In the genomic region with DNA sequence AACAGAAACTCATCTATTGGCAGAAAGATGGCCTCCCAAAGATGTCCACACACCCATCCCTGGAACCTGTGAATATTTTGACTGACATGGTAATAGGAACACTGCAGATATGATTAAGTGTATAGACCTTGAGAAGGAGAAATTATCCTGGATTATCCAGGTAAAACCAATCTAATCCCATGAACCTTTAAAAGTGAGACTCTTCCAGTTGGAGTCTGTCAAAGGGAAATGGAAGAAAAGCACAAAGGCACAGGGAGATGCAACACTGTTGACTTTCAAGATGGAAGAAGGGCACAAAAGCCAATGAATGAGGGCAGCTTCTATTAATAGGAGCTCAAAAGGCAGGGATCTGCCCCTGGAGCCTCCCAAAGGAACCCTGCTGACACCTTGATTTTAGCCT, we compare ENCODE assay signal across 1 cellular context.
A peak's percentile ranks its signal among the peaks of the same experiment; 100 is the strongest.
TF ChIP-seq lines count a peak whose summit lies in the region.

No MANE protein-coding gene starts in this region.

TF ChIP-seq in K562, 482 proteins besides CTCF, POLR2A, EP300 and RAD21 (continued from another document and continues in another):
- TF ChIP-seq, protein P1, sequence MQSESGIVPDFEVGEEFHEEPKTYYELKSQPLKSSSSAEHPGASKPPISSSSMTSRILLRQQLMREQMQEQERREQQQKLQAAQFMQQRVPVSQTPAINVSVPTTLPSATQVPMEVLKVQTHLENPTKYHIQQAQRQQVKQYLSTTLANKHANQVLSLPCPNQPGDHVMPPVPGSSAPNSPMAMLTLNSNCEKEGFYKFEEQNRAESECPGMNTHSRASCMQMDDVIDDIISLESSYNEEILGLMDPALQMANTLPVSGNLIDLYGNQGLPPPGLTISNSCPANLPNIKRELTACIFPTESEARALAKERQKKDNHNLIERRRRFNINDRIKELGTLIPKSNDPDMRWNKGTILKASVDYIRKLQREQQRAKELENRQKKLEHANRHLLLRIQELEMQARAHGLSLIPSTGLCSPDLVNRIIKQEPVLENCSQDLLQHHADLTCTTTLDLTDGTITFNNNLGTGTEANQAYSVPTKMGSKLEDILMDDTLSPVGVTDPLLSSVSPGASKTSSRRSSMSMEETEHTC (IDR thresholded peaks at IDR 0.05) = no peak
- TF ChIP-seq ZNF316 (IDR thresholded peaks at IDR 0.05) = no peak
- no peak for TF ChIP-seq ZFX (CRISPR knock-in tag; IDR thresholded peaks at IDR 0.05)
- TF ChIP-seq, protein P2, sequence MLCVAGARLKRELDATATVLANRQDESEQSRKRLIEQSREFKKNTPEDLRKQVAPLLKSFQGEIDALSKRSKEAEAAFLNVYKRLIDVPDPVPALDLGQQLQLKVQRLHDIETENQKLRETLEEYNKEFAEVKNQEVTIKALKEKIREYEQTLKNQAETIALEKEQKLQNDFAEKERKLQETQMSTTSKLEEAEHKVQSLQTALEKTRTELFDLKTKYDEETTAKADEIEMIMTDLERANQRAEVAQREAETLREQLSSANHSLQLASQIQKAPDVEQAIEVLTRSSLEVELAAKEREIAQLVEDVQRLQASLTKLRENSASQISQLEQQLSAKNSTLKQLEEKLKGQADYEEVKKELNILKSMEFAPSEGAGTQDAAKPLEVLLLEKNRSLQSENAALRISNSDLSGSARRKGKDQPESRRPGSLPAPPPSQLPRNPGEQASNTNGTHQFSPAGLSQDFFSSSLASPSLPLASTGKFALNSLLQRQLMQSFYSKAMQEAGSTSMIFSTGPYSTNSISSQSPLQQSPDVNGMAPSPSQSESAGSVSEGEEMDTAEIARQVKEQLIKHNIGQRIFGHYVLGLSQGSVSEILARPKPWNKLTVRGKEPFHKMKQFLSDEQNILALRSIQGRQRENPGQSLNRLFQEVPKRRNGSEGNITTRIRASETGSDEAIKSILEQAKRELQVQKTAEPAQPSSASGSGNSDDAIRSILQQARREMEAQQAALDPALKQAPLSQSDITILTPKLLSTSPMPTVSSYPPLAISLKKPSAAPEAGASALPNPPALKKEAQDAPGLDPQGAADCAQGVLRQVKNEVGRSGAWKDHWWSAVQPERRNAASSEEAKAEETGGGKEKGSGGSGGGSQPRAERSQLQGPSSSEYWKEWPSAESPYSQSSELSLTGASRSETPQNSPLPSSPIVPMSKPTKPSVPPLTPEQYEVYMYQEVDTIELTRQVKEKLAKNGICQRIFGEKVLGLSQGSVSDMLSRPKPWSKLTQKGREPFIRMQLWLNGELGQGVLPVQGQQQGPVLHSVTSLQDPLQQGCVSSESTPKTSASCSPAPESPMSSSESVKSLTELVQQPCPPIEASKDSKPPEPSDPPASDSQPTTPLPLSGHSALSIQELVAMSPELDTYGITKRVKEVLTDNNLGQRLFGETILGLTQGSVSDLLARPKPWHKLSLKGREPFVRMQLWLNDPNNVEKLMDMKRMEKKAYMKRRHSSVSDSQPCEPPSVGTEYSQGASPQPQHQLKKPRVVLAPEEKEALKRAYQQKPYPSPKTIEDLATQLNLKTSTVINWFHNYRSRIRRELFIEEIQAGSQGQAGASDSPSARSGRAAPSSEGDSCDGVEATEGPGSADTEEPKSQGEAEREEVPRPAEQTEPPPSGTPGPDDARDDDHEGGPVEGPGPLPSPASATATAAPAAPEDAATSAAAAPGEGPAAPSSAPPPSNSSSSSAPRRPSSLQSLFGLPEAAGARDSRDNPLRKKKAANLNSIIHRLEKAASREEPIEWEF (CRISPR knock-in tag; IDR thresholded peaks at IDR 0.05) = peak; percentile 45; the same call in 1 of the 2 replicates
- TF ChIP-seq, protein P3, sequence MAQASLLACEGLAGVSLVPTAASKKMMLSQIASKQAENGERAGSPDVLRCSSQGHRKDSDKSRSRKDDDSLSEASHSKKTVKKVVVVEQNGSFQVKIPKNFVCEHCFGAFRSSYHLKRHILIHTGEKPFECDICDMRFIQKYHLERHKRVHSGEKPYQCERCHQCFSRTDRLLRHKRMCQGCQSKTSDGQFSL (CRISPR knock-in tag; IDR thresholded peaks at IDR 0.05) = no peak
- TF ChIP-seq, protein P3 (tag; IDR thresholded peaks at IDR 0.05) = peak in 1 of 2 experiments; percentile 44; a peak in 1 of 4 replicates
- TF ChIP-seq GABPA (tag; conservative IDR thresholded peaks at IDR 0.05; ENCODE audit: low read depth) = no peak; the same call in 1 of the 2 replicates
- TF ChIP-seq, protein P4, sequence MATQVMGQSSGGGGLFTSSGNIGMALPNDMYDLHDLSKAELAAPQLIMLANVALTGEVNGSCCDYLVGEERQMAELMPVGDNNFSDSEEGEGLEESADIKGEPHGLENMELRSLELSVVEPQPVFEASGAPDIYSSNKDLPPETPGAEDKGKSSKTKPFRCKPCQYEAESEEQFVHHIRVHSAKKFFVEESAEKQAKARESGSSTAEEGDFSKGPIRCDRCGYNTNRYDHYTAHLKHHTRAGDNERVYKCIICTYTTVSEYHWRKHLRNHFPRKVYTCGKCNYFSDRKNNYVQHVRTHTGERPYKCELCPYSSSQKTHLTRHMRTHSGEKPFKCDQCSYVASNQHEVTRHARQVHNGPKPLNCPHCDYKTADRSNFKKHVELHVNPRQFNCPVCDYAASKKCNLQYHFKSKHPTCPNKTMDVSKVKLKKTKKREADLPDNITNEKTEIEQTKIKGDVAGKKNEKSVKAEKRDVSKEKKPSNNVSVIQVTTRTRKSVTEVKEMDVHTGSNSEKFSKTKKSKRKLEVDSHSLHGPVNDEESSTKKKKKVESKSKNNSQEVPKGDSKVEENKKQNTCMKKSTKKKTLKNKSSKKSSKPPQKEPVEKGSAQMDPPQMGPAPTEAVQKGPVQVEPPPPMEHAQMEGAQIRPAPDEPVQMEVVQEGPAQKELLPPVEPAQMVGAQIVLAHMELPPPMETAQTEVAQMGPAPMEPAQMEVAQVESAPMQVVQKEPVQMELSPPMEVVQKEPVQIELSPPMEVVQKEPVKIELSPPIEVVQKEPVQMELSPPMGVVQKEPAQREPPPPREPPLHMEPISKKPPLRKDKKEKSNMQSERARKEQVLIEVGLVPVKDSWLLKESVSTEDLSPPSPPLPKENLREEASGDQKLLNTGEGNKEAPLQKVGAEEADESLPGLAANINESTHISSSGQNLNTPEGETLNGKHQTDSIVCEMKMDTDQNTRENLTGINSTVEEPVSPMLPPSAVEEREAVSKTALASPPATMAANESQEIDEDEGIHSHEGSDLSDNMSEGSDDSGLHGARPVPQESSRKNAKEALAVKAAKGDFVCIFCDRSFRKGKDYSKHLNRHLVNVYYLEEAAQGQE (CRISPR knock-in tag; IDR thresholded peaks at IDR 0.05; ENCODE audit: low read depth) = no peak
- peak; percentile 67; the same call in 1 of the 2 replicates for TF ChIP-seq PTTG1 (tag; IDR thresholded peaks at IDR 0.05; ENCODE audit: low read depth)
- TF ChIP-seq, protein P5, sequence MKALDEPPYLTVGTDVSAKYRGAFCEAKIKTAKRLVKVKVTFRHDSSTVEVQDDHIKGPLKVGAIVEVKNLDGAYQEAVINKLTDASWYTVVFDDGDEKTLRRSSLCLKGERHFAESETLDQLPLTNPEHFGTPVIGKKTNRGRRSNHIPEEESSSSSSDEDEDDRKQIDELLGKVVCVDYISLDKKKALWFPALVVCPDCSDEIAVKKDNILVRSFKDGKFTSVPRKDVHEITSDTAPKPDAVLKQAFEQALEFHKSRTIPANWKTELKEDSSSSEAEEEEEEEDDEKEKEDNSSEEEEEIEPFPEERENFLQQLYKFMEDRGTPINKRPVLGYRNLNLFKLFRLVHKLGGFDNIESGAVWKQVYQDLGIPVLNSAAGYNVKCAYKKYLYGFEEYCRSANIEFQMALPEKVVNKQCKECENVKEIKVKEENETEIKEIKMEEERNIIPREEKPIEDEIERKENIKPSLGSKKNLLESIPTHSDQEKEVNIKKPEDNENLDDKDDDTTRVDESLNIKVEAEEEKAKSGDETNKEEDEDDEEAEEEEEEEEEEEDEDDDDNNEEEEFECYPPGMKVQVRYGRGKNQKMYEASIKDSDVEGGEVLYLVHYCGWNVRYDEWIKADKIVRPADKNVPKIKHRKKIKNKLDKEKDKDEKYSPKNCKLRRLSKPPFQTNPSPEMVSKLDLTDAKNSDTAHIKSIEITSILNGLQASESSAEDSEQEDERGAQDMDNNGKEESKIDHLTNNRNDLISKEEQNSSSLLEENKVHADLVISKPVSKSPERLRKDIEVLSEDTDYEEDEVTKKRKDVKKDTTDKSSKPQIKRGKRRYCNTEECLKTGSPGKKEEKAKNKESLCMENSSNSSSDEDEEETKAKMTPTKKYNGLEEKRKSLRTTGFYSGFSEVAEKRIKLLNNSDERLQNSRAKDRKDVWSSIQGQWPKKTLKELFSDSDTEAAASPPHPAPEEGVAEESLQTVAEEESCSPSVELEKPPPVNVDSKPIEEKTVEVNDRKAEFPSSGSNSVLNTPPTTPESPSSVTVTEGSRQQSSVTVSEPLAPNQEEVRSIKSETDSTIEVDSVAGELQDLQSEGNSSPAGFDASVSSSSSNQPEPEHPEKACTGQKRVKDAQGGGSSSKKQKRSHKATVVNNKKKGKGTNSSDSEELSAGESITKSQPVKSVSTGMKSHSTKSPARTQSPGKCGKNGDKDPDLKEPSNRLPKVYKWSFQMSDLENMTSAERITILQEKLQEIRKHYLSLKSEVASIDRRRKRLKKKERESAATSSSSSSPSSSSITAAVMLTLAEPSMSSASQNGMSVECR (CRISPR knock-in tag; IDR thresholded peaks at IDR 0.05) = no peak
- no peak for TF ChIP-seq IRF2 (CRISPR knock-in tag; IDR thresholded peaks at IDR 0.05)
- 0 out of 2 replicates have a peak, but pooled peaks have one; percentile 66 for TF ChIP-seq GTF2A2 (tag; IDR thresholded peaks at IDR 0.05)
- no peak for TF ChIP-seq ZNF780A (CRISPR knock-in tag; IDR thresholded peaks at IDR 0.05)
- TF ChIP-seq, protein P6, sequence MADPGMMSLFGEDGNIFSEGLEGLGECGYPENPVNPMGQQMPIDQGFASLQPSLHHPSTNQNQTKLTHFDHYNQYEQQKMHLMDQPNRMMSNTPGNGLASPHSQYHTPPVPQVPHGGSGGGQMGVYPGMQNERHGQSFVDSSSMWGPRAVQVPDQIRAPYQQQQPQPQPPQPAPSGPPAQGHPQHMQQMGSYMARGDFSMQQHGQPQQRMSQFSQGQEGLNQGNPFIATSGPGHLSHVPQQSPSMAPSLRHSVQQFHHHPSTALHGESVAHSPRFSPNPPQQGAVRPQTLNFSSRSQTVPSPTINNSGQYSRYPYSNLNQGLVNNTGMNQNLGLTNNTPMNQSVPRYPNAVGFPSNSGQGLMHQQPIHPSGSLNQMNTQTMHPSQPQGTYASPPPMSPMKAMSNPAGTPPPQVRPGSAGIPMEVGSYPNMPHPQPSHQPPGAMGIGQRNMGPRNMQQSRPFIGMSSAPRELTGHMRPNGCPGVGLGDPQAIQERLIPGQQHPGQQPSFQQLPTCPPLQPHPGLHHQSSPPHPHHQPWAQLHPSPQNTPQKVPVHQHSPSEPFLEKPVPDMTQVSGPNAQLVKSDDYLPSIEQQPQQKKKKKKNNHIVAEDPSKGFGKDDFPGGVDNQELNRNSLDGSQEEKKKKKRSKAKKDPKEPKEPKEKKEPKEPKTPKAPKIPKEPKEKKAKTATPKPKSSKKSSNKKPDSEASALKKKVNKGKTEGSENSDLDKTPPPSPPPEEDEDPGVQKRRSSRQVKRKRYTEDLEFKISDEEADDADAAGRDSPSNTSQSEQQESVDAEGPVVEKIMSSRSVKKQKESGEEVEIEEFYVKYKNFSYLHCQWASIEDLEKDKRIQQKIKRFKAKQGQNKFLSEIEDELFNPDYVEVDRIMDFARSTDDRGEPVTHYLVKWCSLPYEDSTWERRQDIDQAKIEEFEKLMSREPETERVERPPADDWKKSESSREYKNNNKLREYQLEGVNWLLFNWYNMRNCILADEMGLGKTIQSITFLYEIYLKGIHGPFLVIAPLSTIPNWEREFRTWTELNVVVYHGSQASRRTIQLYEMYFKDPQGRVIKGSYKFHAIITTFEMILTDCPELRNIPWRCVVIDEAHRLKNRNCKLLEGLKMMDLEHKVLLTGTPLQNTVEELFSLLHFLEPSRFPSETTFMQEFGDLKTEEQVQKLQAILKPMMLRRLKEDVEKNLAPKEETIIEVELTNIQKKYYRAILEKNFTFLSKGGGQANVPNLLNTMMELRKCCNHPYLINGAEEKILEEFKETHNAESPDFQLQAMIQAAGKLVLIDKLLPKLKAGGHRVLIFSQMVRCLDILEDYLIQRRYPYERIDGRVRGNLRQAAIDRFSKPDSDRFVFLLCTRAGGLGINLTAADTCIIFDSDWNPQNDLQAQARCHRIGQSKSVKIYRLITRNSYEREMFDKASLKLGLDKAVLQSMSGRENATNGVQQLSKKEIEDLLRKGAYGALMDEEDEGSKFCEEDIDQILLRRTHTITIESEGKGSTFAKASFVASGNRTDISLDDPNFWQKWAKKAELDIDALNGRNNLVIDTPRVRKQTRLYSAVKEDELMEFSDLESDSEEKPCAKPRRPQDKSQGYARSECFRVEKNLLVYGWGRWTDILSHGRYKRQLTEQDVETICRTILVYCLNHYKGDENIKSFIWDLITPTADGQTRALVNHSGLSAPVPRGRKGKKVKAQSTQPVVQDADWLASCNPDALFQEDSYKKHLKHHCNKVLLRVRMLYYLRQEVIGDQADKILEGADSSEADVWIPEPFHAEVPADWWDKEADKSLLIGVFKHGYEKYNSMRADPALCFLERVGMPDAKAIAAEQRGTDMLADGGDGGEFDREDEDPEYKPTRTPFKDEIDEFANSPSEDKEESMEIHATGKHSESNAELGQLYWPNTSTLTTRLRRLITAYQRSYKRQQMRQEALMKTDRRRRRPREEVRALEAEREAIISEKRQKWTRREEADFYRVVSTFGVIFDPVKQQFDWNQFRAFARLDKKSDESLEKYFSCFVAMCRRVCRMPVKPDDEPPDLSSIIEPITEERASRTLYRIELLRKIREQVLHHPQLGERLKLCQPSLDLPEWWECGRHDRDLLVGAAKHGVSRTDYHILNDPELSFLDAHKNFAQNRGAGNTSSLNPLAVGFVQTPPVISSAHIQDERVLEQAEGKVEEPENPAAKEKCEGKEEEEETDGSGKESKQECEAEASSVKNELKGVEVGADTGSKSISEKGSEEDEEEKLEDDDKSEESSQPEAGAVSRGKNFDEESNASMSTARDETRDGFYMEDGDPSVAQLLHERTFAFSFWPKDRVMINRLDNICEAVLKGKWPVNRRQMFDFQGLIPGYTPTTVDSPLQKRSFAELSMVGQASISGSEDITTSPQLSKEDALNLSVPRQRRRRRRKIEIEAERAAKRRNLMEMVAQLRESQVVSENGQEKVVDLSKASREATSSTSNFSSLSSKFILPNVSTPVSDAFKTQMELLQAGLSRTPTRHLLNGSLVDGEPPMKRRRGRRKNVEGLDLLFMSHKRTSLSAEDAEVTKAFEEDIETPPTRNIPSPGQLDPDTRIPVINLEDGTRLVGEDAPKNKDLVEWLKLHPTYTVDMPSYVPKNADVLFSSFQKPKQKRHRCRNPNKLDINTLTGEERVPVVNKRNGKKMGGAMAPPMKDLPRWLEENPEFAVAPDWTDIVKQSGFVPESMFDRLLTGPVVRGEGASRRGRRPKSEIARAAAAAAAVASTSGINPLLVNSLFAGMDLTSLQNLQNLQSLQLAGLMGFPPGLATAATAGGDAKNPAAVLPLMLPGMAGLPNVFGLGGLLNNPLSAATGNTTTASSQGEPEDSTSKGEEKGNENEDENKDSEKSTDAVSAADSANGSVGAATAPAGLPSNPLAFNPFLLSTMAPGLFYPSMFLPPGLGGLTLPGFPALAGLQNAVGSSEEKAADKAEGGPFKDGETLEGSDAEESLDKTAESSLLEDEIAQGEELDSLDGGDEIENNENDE (IDR thresholded peaks at IDR 0.05; ENCODE audit: low read depth, low read length) = no peak
- TF ChIP-seq CHD4 (IDR thresholded peaks at IDR 0.05; ENCODE audit: insufficient read depth, insufficient replicate concordance, low read depth, low read length, poor library complexity, severe bottlenecking) = no peak
